ENCODE assay signal across 1 cellular context in the genomic region with DNA sequence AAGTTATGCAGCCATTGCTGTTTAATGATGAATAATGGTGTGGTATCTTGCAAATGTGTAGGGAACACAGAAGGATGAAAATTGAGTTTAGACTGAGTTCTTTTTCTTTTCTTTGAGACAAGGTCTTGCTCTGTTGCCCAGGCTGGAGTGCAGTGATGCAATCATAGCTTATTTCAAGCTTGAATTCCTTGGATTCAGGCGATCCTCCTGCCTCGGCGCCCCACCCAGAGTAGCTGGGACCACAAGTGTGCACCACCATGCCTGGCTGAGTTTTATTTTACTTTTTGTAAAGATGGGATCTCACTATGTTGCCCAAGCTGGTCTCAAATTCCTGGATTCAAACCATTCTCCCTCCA.
TF ChIP-seq lines count a peak whose summit lies in the region.

No MANE protein-coding gene starts in this region.

TF ChIP-seq in IMR-90, 13 proteins besides CTCF, POLR2A, EP300 and RAD21:
- TF ChIP-seq NFE2L2 (IDR thresholded peaks at IDR 0.05; ENCODE audit: low read depth, low read length) (no peak), CEBPB (IDR thresholded peaks at IDR 0.05; ENCODE audit: low read depth, low read length) (peak; percentile 52)
